Comparison of ENCODE assay signal across 2 cellular contexts in the genomic region with DNA sequence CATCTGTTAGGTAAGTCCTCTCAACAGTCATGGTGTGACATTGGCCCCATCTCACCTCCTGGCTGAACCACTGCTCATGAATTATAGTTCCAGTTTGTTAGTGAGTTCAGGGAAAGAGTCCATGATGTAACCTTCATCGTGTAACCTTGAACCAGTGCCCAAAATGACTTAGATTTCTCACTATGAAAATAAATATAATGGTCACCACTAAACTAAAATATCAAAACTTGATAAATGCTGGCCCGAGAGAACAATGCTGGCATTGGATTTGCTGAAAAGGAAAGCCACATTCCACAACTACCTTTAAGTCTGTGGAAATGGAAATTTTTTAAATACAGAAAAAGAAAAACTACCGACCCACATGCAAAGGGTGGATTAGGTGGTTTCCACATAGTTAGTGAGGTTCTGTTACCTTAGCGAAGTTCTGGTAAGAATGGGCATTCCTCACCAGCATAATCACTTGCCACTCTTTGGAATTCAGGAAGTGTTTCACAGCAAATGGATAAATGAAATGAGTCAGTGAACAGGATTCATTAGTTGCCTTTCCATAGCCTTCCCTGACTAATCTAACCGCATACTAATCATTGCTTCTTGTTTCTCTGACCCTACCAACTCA.
TF ChIP-seq lines count a peak whose summit lies in the region.

No MANE protein-coding gene starts in this region.

TF ChIP-seq in liver, 16 proteins besides CTCF, POLR2A, EP300 and RAD21 (continued from another document):
- TF ChIP-seq, protein P1, sequence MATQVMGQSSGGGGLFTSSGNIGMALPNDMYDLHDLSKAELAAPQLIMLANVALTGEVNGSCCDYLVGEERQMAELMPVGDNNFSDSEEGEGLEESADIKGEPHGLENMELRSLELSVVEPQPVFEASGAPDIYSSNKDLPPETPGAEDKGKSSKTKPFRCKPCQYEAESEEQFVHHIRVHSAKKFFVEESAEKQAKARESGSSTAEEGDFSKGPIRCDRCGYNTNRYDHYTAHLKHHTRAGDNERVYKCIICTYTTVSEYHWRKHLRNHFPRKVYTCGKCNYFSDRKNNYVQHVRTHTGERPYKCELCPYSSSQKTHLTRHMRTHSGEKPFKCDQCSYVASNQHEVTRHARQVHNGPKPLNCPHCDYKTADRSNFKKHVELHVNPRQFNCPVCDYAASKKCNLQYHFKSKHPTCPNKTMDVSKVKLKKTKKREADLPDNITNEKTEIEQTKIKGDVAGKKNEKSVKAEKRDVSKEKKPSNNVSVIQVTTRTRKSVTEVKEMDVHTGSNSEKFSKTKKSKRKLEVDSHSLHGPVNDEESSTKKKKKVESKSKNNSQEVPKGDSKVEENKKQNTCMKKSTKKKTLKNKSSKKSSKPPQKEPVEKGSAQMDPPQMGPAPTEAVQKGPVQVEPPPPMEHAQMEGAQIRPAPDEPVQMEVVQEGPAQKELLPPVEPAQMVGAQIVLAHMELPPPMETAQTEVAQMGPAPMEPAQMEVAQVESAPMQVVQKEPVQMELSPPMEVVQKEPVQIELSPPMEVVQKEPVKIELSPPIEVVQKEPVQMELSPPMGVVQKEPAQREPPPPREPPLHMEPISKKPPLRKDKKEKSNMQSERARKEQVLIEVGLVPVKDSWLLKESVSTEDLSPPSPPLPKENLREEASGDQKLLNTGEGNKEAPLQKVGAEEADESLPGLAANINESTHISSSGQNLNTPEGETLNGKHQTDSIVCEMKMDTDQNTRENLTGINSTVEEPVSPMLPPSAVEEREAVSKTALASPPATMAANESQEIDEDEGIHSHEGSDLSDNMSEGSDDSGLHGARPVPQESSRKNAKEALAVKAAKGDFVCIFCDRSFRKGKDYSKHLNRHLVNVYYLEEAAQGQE (IDR thresholded peaks at IDR 0.05), result no peak
- TF ChIP-seq HNF4A (conservative IDR thresholded peaks at IDR 0.05), result peak; percentile 37 to 52
- TF ChIP-seq RXRA (IDR thresholded peaks at IDR 0.05), result peak; percentile 58 to 79
- peak; percentile 20 for TF ChIP-seq YY1 (IDR thresholded peaks at IDR 0.05)
- TF ChIP-seq, protein P2, sequence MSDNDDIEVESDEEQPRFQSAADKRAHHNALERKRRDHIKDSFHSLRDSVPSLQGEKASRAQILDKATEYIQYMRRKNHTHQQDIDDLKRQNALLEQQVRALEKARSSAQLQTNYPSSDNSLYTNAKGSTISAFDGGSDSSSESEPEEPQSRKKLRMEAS (IDR thresholded peaks at IDR 0.05), result peak; percentile 3

TF ChIP-seq in HepG2, 621 proteins besides CTCF, POLR2A, EP300 and RAD21 (continued from another document):
- TF ChIP-seq ZNF441 (CRISPR knock-in tag; IDR thresholded peaks at IDR 0.05; ENCODE audit: borderline replicate concordance) (no peak), NONO (IDR thresholded peaks at IDR 0.05) (no peak), NONO (CRISPR knock-in tag; conservative IDR thresholded peaks at IDR 0.05) (no peak), MBNL3 (CRISPR knock-in tag; conservative IDR thresholded peaks at IDR 0.05) (no peak), SP1 (IDR thresholded peaks at IDR 0.05) (no peak), SP1 (CRISPR knock-in tag; IDR thresholded peaks at IDR 0.05) (no peak), PHF21A (CRISPR knock-in tag; IDR thresholded peaks at IDR 0.05) (no peak), ZSCAN20 (CRISPR knock-in tag; IDR thresholded peaks at IDR 0.05; ENCODE audit: borderline replicate concordance) (no peak), MTA3 (CRISPR knock-in tag; IDR thresholded peaks at IDR 0.05) (no peak), ESRRA (CRISPR knock-in tag; IDR thresholded peaks at IDR 0.05; ENCODE audit: low read depth) (no peak), RFXANK (CRISPR knock-in tag; IDR thresholded peaks at IDR 0.05) (no peak), ZNF557 (CRISPR knock-in tag; IDR thresholded peaks at IDR 0.05) (no peak), ZFY (CRISPR knock-in tag; IDR thresholded peaks at IDR 0.05) (no peak), NR2C2 (CRISPR knock-in tag; IDR thresholded peaks at IDR 0.05; ENCODE audit: borderline replicate concordance) (no peak), ZNF674 (CRISPR knock-in tag; IDR thresholded peaks at IDR 0.05; ENCODE audit: low read depth) (no peak), ZNF749 (CRISPR knock-in tag; IDR thresholded peaks at IDR 0.05; ENCODE audit: borderline replicate concordance) (no peak)
- TF ChIP-seq, protein P3, sequence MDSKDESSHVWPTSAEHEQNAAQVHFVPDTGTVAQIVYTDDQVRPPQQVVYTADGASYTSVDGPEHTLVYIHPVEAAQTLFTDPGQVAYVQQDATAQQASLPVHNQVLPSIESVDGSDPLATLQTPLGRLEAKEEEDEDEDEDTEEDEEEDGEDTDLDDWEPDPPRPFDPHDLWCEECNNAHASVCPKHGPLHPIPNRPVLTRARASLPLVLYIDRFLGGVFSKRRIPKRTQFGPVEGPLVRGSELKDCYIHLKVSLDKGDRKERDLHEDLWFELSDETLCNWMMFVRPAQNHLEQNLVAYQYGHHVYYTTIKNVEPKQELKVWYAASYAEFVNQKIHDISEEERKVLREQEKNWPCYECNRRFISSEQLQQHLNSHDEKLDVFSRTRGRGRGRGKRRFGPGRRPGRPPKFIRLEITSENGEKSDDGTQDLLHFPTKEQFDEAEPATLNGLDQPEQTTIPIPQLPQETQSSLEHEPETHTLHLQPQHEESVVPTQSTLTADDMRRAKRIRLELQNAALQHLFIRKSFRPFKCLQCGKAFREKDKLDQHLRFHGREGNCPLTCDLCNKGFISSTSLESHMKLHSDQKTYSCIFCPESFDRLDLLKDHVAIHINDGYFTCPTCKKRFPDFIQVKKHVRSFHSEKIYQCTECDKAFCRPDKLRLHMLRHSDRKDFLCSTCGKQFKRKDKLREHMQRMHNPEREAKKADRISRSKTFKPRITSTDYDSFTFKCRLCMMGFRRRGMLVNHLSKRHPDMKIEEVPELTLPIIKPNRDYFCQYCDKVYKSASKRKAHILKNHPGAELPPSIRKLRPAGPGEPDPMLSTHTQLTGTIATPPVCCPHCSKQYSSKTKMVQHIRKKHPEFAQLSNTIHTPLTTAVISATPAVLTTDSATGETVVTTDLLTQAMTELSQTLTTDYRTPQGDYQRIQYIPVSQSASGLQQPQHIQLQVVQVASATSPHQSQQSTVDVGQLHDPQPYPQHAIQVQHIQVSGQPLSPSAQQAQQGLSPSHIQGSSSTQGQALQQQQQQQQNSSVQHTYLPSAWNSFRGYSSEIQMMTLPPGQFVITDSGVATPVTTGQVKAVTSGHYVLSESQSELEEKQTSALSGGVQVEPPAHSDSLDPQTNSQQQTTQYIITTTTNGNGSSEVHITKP (CRISPR knock-in tag; IDR thresholded peaks at IDR 0.05; ENCODE audit: low read depth), result no peak
- TF ChIP-seq, protein P4, sequence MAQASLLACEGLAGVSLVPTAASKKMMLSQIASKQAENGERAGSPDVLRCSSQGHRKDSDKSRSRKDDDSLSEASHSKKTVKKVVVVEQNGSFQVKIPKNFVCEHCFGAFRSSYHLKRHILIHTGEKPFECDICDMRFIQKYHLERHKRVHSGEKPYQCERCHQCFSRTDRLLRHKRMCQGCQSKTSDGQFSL (CRISPR knock-in tag; IDR thresholded peaks at IDR 0.05), result no peak
- TF ChIP-seq, protein P5, sequence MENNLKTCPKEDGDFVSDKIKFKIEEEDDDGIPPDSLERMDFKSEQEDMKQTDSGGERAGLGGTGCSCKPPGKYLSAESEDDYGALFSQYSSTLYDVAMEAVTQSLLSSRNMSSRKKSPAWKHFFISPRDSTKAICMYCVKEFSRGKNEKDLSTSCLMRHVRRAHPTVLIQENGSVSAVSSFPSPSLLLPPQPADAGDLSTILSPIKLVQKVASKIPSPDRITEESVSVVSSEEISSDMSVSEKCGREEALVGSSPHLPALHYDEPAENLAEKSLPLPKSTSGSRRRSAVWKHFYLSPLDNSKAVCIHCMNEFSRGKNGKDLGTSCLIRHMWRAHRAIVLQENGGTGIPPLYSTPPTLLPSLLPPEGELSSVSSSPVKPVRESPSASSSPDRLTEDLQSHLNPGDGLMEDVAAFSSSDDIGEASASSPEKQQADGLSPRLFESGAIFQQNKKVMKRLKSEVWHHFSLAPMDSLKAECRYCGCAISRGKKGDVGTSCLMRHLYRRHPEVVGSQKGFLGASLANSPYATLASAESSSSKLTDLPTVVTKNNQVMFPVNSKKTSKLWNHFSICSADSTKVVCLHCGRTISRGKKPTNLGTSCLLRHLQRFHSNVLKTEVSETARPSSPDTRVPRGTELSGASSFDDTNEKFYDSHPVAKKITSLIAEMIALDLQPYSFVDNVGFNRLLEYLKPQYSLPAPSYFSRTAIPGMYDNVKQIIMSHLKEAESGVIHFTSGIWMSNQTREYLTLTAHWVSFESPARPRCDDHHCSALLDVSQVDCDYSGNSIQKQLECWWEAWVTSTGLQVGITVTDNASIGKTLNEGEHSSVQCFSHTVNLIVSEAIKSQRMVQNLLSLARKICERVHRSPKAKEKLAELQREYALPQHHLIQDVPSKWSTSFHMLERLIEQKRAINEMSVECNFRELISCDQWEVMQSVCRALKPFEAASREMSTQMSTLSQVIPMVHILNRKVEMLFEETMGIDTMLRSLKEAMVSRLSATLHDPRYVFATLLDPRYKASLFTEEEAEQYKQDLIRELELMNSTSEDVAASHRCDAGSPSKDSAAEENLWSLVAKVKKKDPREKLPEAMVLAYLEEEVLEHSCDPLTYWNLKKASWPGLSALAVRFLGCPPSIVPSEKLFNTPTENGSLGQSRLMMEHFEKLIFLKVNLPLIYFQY (CRISPR knock-in tag; IDR thresholded peaks at IDR 0.05; ENCODE audit: borderline replicate concordance), result no peak
- TF ChIP-seq, protein P6, sequence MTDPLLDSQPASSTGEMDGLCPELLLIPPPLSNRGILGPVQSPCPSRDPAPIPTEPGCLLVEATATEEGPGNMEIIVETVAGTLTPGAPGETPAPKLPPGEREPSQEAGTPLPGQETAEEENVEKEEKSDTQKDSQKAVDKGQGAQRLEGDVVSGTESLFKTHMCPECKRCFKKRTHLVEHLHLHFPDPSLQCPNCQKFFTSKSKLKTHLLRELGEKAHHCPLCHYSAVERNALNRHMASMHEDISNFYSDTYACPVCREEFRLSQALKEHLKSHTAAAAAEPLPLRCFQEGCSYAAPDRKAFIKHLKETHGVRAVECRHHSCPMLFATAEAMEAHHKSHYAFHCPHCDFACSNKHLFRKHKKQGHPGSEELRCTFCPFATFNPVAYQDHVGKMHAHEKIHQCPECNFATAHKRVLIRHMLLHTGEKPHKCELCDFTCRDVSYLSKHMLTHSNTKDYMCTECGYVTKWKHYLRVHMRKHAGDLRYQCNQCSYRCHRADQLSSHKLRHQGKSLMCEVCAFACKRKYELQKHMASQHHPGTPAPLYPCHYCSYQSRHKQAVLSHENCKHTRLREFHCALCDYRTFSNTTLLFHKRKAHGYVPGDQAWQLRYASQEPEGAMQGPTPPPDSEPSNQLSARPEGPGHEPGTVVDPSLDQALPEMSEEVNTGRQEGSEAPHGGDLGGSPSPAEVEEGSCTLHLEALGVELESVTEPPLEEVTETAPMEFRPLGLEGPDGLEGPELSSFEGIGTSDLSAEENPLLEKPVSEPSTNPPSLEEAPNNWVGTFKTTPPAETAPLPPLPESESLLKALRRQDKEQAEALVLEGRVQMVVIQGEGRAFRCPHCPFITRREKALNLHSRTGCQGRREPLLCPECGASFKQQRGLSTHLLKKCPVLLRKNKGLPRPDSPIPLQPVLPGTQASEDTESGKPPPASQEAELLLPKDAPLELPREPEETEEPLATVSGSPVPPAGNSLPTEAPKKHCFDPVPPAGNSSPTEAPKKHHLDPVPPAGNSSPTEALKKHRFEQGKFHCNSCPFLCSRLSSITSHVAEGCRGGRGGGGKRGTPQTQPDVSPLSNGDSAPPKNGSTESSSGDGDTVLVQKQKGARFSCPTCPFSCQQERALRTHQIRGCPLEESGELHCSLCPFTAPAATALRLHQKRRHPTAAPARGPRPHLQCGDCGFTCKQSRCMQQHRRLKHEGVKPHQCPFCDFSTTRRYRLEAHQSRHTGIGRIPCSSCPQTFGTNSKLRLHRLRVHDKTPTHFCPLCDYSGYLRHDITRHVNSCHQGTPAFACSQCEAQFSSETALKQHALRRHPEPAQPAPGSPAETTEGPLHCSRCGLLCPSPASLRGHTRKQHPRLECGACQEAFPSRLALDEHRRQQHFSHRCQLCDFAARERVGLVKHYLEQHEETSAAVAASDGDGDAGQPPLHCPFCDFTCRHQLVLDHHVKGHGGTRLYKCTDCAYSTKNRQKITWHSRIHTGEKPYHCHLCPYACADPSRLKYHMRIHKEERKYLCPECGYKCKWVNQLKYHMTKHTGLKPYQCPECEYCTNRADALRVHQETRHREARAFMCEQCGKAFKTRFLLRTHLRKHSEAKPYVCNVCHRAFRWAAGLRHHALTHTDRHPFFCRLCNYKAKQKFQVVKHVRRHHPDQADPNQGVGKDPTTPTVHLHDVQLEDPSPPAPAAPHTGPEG (CRISPR knock-in tag; IDR thresholded peaks at IDR 0.05), result no peak
